Comparison of ENCODE assay signal across 8 cellular contexts in genomic region chr5:86617756-86618577, GRCh38. TPM values are rescaled to one million over a fixed set of nuclear protein-coding genes. Genes with fewer than 3 reads are reported as not detected.
DNase-seq lines count a peak whose midpoint lies in the region; ATAC-seq, FAIRE-seq and TF ChIP-seq lines count a peak whose summit lies in the region.

Gene COX7C, plus strand, starts transcription at chr5:86617941. Its CDS starts 115 bp downstream, at chr5:86618056.

- peak within 1 kb of the TSS; percentile 100 for H3K4me3 Mint-ChIP-seq in astrocyte (ENCODE audit: unreplicated experiment)

- peak; percentile 98 for ATAC-seq in GM18505 (IDR thresholded peaks at IDR 0.05; ENCODE audit: unreplicated experiment)
- peak; percentile 99 for ATAC-seq in HG02973 (IDR thresholded peaks at IDR 0.05; ENCODE audit: unreplicated experiment)
- ATAC-seq in right cardiac atrium: peak; percentile 99 to 100

- no peak for TF ChIP-seq CTCF in astrocyte (IDR thresholded peaks at IDR 0.05; ENCODE audit: insufficient read depth, low read depth, low read length)
- no peak for TF ChIP-seq CTCF in uterus (IDR thresholded peaks at IDR 0.05)

- peak within 1 kb of the TSS; percentile 96 for H3K27ac Mint-ChIP-seq in astrocyte (ENCODE audit: unreplicated experiment)

- peak; percentile 83 for TF ChIP-seq POLR2A in GM18505 (IDR thresholded peaks at IDR 0.05; ENCODE audit: borderline replicate concordance, extremely low read depth, insufficient read depth, insufficient read length)
- peak; percentile 74 to 77 for TF ChIP-seq POLR2A in uterus (IDR thresholded peaks at IDR 0.05)

- peaks cover 6% of the 10 kb centered on the region for H3K4me1 Mint-ChIP-seq in astrocyte (ENCODE audit: low read depth, unreplicated experiment)

- H3K9me3 ChIP-seq in astrocyte (ENCODE audit: insufficient read depth, low read depth, low read length) (no peaks in the 10 kb centered on the region), right cardiac atrium (ENCODE audit: control insufficient read depth, low read length) (no peaks in the 10 kb centered on the region), uterus (no peaks in the 10 kb centered on the region)

- H3K36me3 Mint-ChIP-seq in astrocyte (ENCODE audit: low read depth, unreplicated experiment): no peaks in the 10 kb centered on the region

- intact Hi-C loops in right cardiac atrium (cut with DNase I): no loop called here
- intact Hi-C loops in uterus (cut with DNase I; ENCODE audit: low total_unique reads): no loop called here

- peak within 1 kb of the TSS; percentile 91 for H3K9ac ChIP-seq in astrocyte (ENCODE audit: low read length)

- H3K9me3 Mint-ChIP-seq in astrocyte (ENCODE audit: unreplicated experiment): no peaks in the 10 kb centered on the region

- H4K20me1 ChIP-seq in astrocyte (ENCODE audit: insufficient read depth, low read length): no peaks in the 10 kb centered on the region

- H3K27ac ChIP-seq in astrocyte (ENCODE audit: low read depth, low read length): peak within 1 kb of the TSS; percentile 76
- H3K27ac ChIP-seq in right cardiac atrium (ENCODE audit: low read length): peak within 1 kb of the TSS; percentile 91
- H3K27ac ChIP-seq in uterus: peak within 1 kb of the TSS; percentile 79 to 89

- FAIRE-seq in astrocyte (lab: Jason Lieb, UNC): peak; percentile 86

- H3K4me3 ChIP-seq in astrocyte (ENCODE audit: insufficient read depth, low read depth, low read length): peak within 1 kb of the TSS; percentile 92
- H3K4me3 ChIP-seq in right cardiac atrium (ENCODE audit: low read length): peak within 1 kb of the TSS; percentile 88
- peak within 1 kb of the TSS; percentile 82 to 91 for H3K4me3 ChIP-seq in uterus

- peak within 1 kb of the TSS; percentile 91 for H3K4me2 ChIP-seq in astrocyte (ENCODE audit: low read length)

- H2AFZ ChIP-seq in astrocyte (ENCODE audit: low read depth, low read length): peak within 1 kb of the TSS; percentile 92

- H3K79me2 ChIP-seq in astrocyte (ENCODE audit: insufficient read depth, low read length): peaks cover 24% of the 10 kb centered on the region

- DNase-seq in NCI-H2029 (lab: John Stamatoyannopoulos, UW): peak; percentile 98
- DNase-seq in T-helper 22 cell (ENCODE audit: low read depth): peak; percentile 85
- DNase-seq in astrocyte (ENCODE audit: low read depth): peak; percentile 92
- DNase-seq in right cardiac atrium: peak; percentile 90 to 93 (median 91)
- peak; percentile 80 for DNase-seq in pulmonary artery endothelial cell (ENCODE audit: low read depth, low spot score)
- DNase-seq in uterus: peak; percentile 92 to 96

- under 1% methylated on average over 41 of the region's 41 CpGs for WGBS in right cardiac atrium

- H3K36me3 ChIP-seq in astrocyte (ENCODE audit: insufficient read depth, low read length) (peaks cover 19% of the 10 kb centered on the region), uterus (no peaks in the 10 kb centered on the region)

- H3K27me3 ChIP-seq in astrocyte (ENCODE audit: insufficient read depth, low read length): no peaks in the 10 kb centered on the region
- no peaks in the 10 kb centered on the region for H3K27me3 ChIP-seq in right cardiac atrium (ENCODE audit: control insufficient read depth, insufficient read depth)
- no peaks in the 10 kb centered on the region for H3K27me3 ChIP-seq in uterus

- H3K4me1 ChIP-seq in astrocyte (ENCODE audit: insufficient read depth, low read length) (no peaks in the 10 kb centered on the region), right cardiac atrium (ENCODE audit: control insufficient read depth, insufficient read depth, low read length) (no peaks in the 10 kb centered on the region), uterus (no peaks in the 10 kb centered on the region)

- H3K27me3 Mint-ChIP-seq in astrocyte (ENCODE audit: low read depth, unreplicated experiment): no peaks in the 10 kb centered on the region

RNA-seq across cellular contexts. Expression of gene COX7C, which starts in this region (rescaled TPM):
- total RNA-seq in astrocyte: 416 and 459 TPM in 2 replicates
- 1,000 to 10,000 TPM; 1,565 to 2,029 (median 1,869) TPM for total RNA-seq in right cardiac atrium
- polyA plus RNA-seq in right cardiac atrium: 4,067 TPM
- 209 and 256 TPM in 2 replicates for total RNA-seq in pulmonary artery endothelial cell
- 100 to 1,000 TPM; 152 to 723 (median 321) TPM for total RNA-seq in uterus

Comparison
In these comparisons a context has a peak if more than half of its experiments do, and no peak if none do; other contexts are left out.
1. Peak in every context shown above with its lines: DNase-seq, ATAC-seq, H3K4me3 ChIP-seq and H3K27ac ChIP-seq.